ENCODE assay signal across 8 cellular contexts in the genomic region with DNA sequence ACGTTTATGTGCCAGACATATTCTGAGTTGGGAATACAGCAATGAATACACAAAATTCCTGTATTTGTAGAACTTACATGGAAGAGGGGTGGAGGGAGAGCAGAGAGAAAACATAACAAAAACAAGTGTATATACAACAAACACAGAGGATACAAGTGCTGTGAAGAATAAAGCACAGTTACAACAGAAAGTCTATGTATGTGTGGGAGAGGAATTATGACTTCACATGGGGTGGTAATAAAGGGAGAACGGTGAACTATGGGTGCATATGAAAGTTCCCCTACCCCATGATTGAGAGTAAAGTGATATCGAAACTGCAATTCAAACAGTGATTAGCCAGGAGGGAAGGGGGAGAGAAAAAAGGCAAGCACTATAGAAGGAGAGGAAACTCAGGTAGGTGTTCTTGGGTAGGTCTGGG.
DNase-seq lines count a peak whose midpoint lies in the region; ATAC-seq lines count a peak whose summit lies in the region.
"Had no signal": no experiment of that assay in that cellular context is flagged by ENCODE, and none has a peak within 500 bp of the region (broad histone marks: within the 10 kb centered on the region; RNA-seq: fewer than 3 reads in every experiment).

No MANE protein-coding gene starts in this region.

- H3K4me1 ChIP-seq in effector memory CD4-positive, alpha-beta T cell (ENCODE audit: control insufficient read depth, insufficient read depth, low read length, poor library complexity, severe bottlenecking) = peaks cover 9% of the 10 kb centered on the region

- no peaks in the 10 kb centered on the region for H3K27me3 ChIP-seq in effector memory CD4-positive, alpha-beta T cell (replicated peaks; ENCODE audit: control insufficient read depth, insufficient read depth, low read length, poor library complexity, severe bottlenecking)

- no peak overlapping the region for H3K4me3 ChIP-seq in effector memory CD4-positive, alpha-beta T cell (ENCODE audit: insufficient read depth, low read depth, low read length, poor library complexity, severe bottlenecking)

- ATAC-seq in GM18868 (IDR thresholded peaks at IDR 0.05; ENCODE audit: unreplicated experiment) (peak; percentile 99), GM21526 (IDR thresholded peaks at IDR 0.05; ENCODE audit: low FRiP score, unreplicated experiment) (peak; percentile 92), HG03280 (IDR thresholded peaks at IDR 0.05; ENCODE audit: unreplicated experiment) (peak; percentile 90)

- H3K27ac ChIP-seq in effector memory CD4-positive, alpha-beta T cell (ENCODE audit: insufficient read depth, low read length, poor library complexity, severe bottlenecking) = peak overlapping the region; percentile 55

- DNase-seq in effector memory CD4-positive, alpha-beta T cell = no peak
- DNase-seq in SHP77 treated with DMSO at 0.1 percent for 48 hours (lab: John Stamatoyannopoulos, UW) = no peak
- no peak for DNase-seq in NCI-H1105 treated with DMSO at 0.1 percent for 48 hours (lab: John Stamatoyannopoulos, UW)
- DNase-seq in activated CD4-positive, CD25-positive, alpha-beta regulatory T cell treated with anti-CD3 and anti-CD28 coated beads, Interleukin-2, amount 50 U/mL, for 72 hours = no peak
- DNase-seq: NCI-H1417 had no signal

- H3K9me3 ChIP-seq in effector memory CD4-positive, alpha-beta T cell (ENCODE audit: control insufficient read depth, low read length) = no peaks in the 10 kb centered on the region

- H3K36me3 ChIP-seq in effector memory CD4-positive, alpha-beta T cell (ENCODE audit: control insufficient read depth, insufficient read depth, low read length) = peaks cover 9% of the 10 kb centered on the region
